Comparison of ENCODE assay signal across 11 cellular contexts in genomic region chr5:14706615-14707021, GRCh38. TPM values are rescaled to one million over a fixed set of nuclear protein-coding genes. Genes with fewer than 3 reads are reported as not detected.
DNase-seq lines count a peak whose midpoint lies in the region; ATAC-seq, FAIRE-seq and TF ChIP-seq lines count a peak whose summit lies in the region.
"Had no signal": no experiment of that assay in that cellular context is flagged by ENCODE, and none has a peak within 500 bp of the region (broad histone marks: within the 10 kb centered on the region; RNA-seq: fewer than 3 reads in every experiment).

No MANE protein-coding gene starts in this region.

- H3K9me3 ChIP-seq in CD8-positive, alpha-beta memory T cell (ENCODE audit: low read length), result no peaks in the 10 kb centered on the region
- H3K9me3 ChIP-seq in K562 (replicated peaks; ENCODE audit: control insufficient read depth, insufficient read depth, low read depth, low read length) (no peaks in the 10 kb centered on the region), osteoblast (ENCODE audit: low read depth, low read length) (no peaks in the 10 kb centered on the region)

- DNase-seq in CD8-positive, alpha-beta memory T cell, result peak in 3 of 5 donors; percentile 10 to 83 (median 65)
- DNase-seq in SK-MEL-5 (ENCODE audit: low read depth, low spot score) (peak; percentile 49), K562 (ENCODE audit: extremely low read depth in 1 of 4, low spot score in 3 of 4) (no peak), osteoblast (ENCODE audit: insufficient read length, low spot score, missing footprints) (peak; percentile 92), OCI-M2 (lab: John Stamatoyannopoulos, UW; ENCODE audit: unreplicated experiment) (no peak), H54 (ENCODE audit: insufficient read length, low spot score) (no peak)
- DNase-seq: NCI-H1092 treated with DMSO at 0.1 percent for 48 hours had no signal

- TF ChIP-seq EP300 in K562 (IDR thresholded peaks at IDR 0.05; ENCODE audit: low read length), result no peak

- TF ChIP-seq POLR2A in K562 (conservative IDR thresholded peaks at IDR 0.05), result no peak
- no peak for TF ChIP-seq POLR2A in H54 (IDR thresholded peaks at IDR 0.05; ENCODE audit: low read depth, low read length)

- peaks cover 75 to 88% (median 84%) of the 10 kb centered on the region in 3 donors for H3K4me1 Mint-ChIP-seq in CD8-positive, alpha-beta memory T cell

- ATAC-seq in K562 (peak; percentile 45; the same call in 2 of the 3 replicates), HG03457 (IDR thresholded peaks at IDR 0.05; ENCODE audit: unreplicated experiment) (no peak), esophagus mucosa (no peak)

- H3K9me3 Mint-ChIP-seq in CD8-positive, alpha-beta memory T cell, result no peaks in the 10 kb centered on the region

- POLR2A ChIA-PET in CD8-positive, alpha-beta memory T cell (lab: Charles Lee), result interaction anchor here (0.5 kb wide), 1 partner anchor 14 kb away, joined by 7 read pairs; no protein-coding TSS in a partner anchor
- POLR2A ChIA-PET in K562 (lab: Yijun Ruan, JAX), result no interaction called here

- intact Hi-C loops in K562 (cut with micrococcal nuclease), result no loop called here

- WGBS in K562 (ENCODE audit: insufficient coverage, low coverage, missing lambda C conversion rate), result 46% methylated on average over 6 of the region's 6 CpGs

- peak overlapping the region; percentile 92 to 100 (median 98) for H3K27ac Mint-ChIP-seq in CD8-positive, alpha-beta memory T cell

- H3K27ac ChIP-seq in CD8-positive, alpha-beta memory T cell (ENCODE audit: low read depth, low read length), result peak overlapping the region; percentile 36
- no peak overlapping the region for H3K27ac ChIP-seq in K562 (ENCODE audit: extremely low read depth, low read depth, low read length)
- peak overlapping the region; percentile 42 for H3K27ac ChIP-seq in osteoblast (ENCODE audit: low read depth, low read length)

- no peaks in the 10 kb centered on the region for H4K20me1 ChIP-seq in K562 (replicated peaks; ENCODE audit: control insufficient read depth, insufficient read depth, low read length)
- no peaks in the 10 kb centered on the region for H4K20me1 ChIP-seq in osteoblast (ENCODE audit: insufficient read depth, low read length)

- H3K36me3 ChIP-seq in CD8-positive, alpha-beta memory T cell (ENCODE audit: insufficient read depth, low read length), result peaks cover 19% of the 10 kb centered on the region
- H3K36me3 ChIP-seq in K562 (ENCODE audit: control insufficient read depth, insufficient read depth, low read length) (peaks cover 81% of the 10 kb centered on the region), osteoblast (ENCODE audit: insufficient read depth, low read length) (peaks cover 58% of the 10 kb centered on the region)

- no peak overlapping the region for H2AFZ ChIP-seq in K562 (ENCODE audit: low read depth, low read length)
- H2AFZ ChIP-seq in osteoblast (ENCODE audit: low read length), result no peak overlapping the region

- no peak for TF ChIP-seq RAD21 in K562 (CRISPR knock-in tag; conservative IDR thresholded peaks at IDR 0.05 in 1 of 2, IDR thresholded peaks at IDR 0.05 in 1 of 2)

- FAIRE-seq in K562 (lab: Jason Lieb, UNC), result peak; percentile 58
- no peak for FAIRE-seq in H54 (lab: Jason Lieb, UNC)
- FAIRE-seq: colon, GM18507 had no signal

- CTCF ChIA-PET in CD8-positive, alpha-beta memory T cell (lab: Charles Lee), result interaction anchor here (0.7 to 4.9 kb wide), 8 partner anchors 14 to 297 kb away, joined by 3 to 33 read pairs (median 6); no protein-coding TSS in a partner anchor
- CTCF ChIA-PET in K562 (lab: Yijun Ruan, JAX; ENCODE audit: low intra/inter-chr PET ratio), result interaction anchor here (0.6 kb wide), 1 partner anchor 21 kb away, joined by 3 read pairs; no protein-coding TSS in a partner anchor

- H3K9me1 ChIP-seq in K562 (ENCODE audit: control insufficient read depth, insufficient read depth, low read length), result no peaks in the 10 kb centered on the region

- no peaks in the 10 kb centered on the region for H3K27me3 ChIP-seq in CD8-positive, alpha-beta memory T cell (ENCODE audit: insufficient read depth, low read length, poor library complexity, severe bottlenecking)
- no peaks in the 10 kb centered on the region for H3K27me3 ChIP-seq in K562 (ENCODE audit: control insufficient read depth in 2 of 2, insufficient read depth in 2 of 2, low read length in 2 of 2)
- no peaks in the 10 kb centered on the region for H3K27me3 ChIP-seq in osteoblast (ENCODE audit: insufficient read depth, low read length)

- peak overlapping the region in 6 of 7 donors; percentile 65 to 84 (median 79) for H3K4me3 Mint-ChIP-seq in CD8-positive, alpha-beta memory T cell

- H3K4me1 ChIP-seq in CD8-positive, alpha-beta memory T cell (ENCODE audit: insufficient read depth, low read length), result peaks cover 80% of the 10 kb centered on the region
- peaks cover 0 to 15% of the 10 kb centered on the region in 2 experiments; a peak in 3 of 5 replicates for H3K4me1 ChIP-seq in K562 (replicated peaks in 1 of 2; ENCODE audit: control insufficient read depth in 2 of 2, insufficient read depth in 2 of 2, low read length in 2 of 2)
- H3K4me1 ChIP-seq in osteoblast (ENCODE audit: insufficient read depth, low read length), result peaks cover 10% of the 10 kb centered on the region

- H3K9ac ChIP-seq in K562 (ENCODE audit: insufficient read depth in 1 of 2, low read depth in 2 of 2, low read length in 2 of 2), result no peak overlapping the region

- no peaks in the 10 kb centered on the region for H3K27me3 Mint-ChIP-seq in CD8-positive, alpha-beta memory T cell

- H3K4me2 ChIP-seq in K562 (ENCODE audit: insufficient read depth, low read length), result no peak overlapping the region
- peak overlapping the region; percentile 8 for H3K4me2 ChIP-seq in osteoblast (ENCODE audit: insufficient read depth, low read length)

- BruUV-seq in K562 (replicated peaks; lab: Mats Ljungman, UMichigan), result no TSS peak

- no peak for TF ChIP-seq CTCF in K562 (IDR thresholded peaks at IDR 0.05 in 2 of 3, conservative IDR thresholded peaks at IDR 0.05 in 1 of 3; ENCODE audit: insufficient read depth in 2 of 3, low read depth in 1 of 3, low read length in 3 of 3)
- TF ChIP-seq CTCF in osteoblast (IDR thresholded peaks at IDR 0.05; ENCODE audit: extremely low read depth, low read depth, low read length), result no peak

- peak overlapping the region; percentile 10 for H3K4me3 ChIP-seq in CD8-positive, alpha-beta memory T cell (ENCODE audit: low read length)
- H3K4me3 ChIP-seq in K562 (no peak overlapping the region), osteoblast (ENCODE audit: insufficient read depth, low read length) (no peak overlapping the region)

- no peaks in the 10 kb centered on the region for H3K79me2 ChIP-seq in K562 (ENCODE audit: control insufficient read depth, insufficient read depth, low read length)
- peaks cover 3% of the 10 kb centered on the region for H3K79me2 ChIP-seq in osteoblast (ENCODE audit: insufficient read depth, low read length)

- in situ Hi-C loops in SK-MEL-5 (cut with HindIII; ENCODE audit: low pct_unique_long_range_greater_than_20kb, low sequenced_read_pairs) (loop anchor here (25.0 kb wide), 1 partner anchor 306 kb away; no protein-coding TSS in a partner anchor), K562 (cut with MboI) (no loop called here)

- H3K36me3 Mint-ChIP-seq in CD8-positive, alpha-beta memory T cell, result peaks cover 0 to 82% (median 15%) of the 10 kb centered on the region in 3 donors

TF ChIP-seq in K562, 482 proteins besides CTCF, POLR2A, EP300 and RAD21 (continues in another document):
- TF ChIP-seq ZNF584 (CRISPR knock-in tag; IDR thresholded peaks at IDR 0.05; ENCODE audit: low read depth), result peak; percentile 78; the same call in 1 of the 2 replicates
- TF ChIP-seq ARID1B (IDR thresholded peaks at IDR 0.05), result 0 out of 2 replicates have a peak, but pooled peaks have one; percentile 32
- TF ChIP-seq ZNF589 (CRISPR knock-in tag; IDR thresholded peaks at IDR 0.05; ENCODE audit: low read depth), result peak; percentile 76; the same call in 1 of the 2 replicates
- peak; percentile 28; the same call in 1 of the 2 replicates for TF ChIP-seq USF2 (CRISPR knock-in tag; IDR thresholded peaks at IDR 0.05)
- no peak for TF ChIP-seq ZZZ3 (IDR thresholded peaks at IDR 0.05)
- TF ChIP-seq SLC30A9 (CRISPR knock-in tag; IDR thresholded peaks at IDR 0.05), result no peak
- TF ChIP-seq BHLHE40 (IDR thresholded peaks at IDR 0.05; ENCODE audit: low read length), result no peak
- peak; percentile 67 for TF ChIP-seq GABPA (tag; conservative IDR thresholded peaks at IDR 0.05; ENCODE audit: low read depth)
- no peak for TF ChIP-seq NFYB (IDR thresholded peaks at IDR 0.05; ENCODE audit: extremely low read depth, insufficient read length)

RNA-seq across cellular contexts. Expression of gene OTULIN, which starts 42.1 kb away (rescaled TPM):
- total RNA-seq in CD8-positive, alpha-beta memory T cell, result 10 to 100 TPM; 86.2 to 87.6 TPM
- polyA plus RNA-seq in CD8-positive, alpha-beta memory T cell, result 28.1 TPM
- total RNA-seq in SK-MEL-5 (2014; rRNA removed; shearing (Covaris generic)), result 23.5 and 31.2 TPM in 2 replicates
- 20.0 and 32.1 TPM in 2 replicates for polyA plus RNA-seq in SK-MEL-5 (2015; cell fraction: cytosol; rRNA removed)
- 21.9 and 29.1 TPM in 2 replicates for polyA plus RNA-seq in SK-MEL-5 (2015; cell fraction: nucleus; rRNA removed)
- total RNA-seq in K562 (2011; cell fraction: chromatin; rRNA removed; ENCODE audit: low replicate concordance), result 32.6 and 75.0 TPM in 2 replicates
- total RNA-seq in K562 (2011; cell fraction: nucleolus; rRNA removed), result 26.8 and 28.3 TPM in 2 replicates
- 49.0 and 63.9 TPM in 2 replicates for total RNA-seq in K562 (2011; cell fraction: nucleoplasm; rRNA removed)
- total RNA-seq in K562 (2014; rRNA removed) (28.6 and 31.4 TPM in 2 replicates), K562 (2014; rRNA removed; fragmentation: Illumina TruSeq; extraction: Trizol) (21.5 and 24.6 TPM in 2 replicates), K562 (2015; rRNA removed; fragmentation: Illumina TruSeq; extraction: Trizol) (20.1 and 20.5 TPM in 2 replicates), K562 (2021) (33.6 and 34.7 TPM in 2 replicates), osteoblast (25.6 and 29.7 TPM in 2 replicates), esophagus mucosa (26.1 TPM)
- polyA plus RNA-seq in K562 (2011; rRNA removed) (17.8 and 20.4 TPM in 2 replicates), K562 (2014; fragmentation: Illumina TruSeq; extraction: Trizol) (12.3 and 13.3 TPM in 2 replicates), K562 (2014; fragmentation: Nextera tagmentation; extraction: Ambion mirVana) (1 to 10 TPM; 3.3 to 3.5 TPM), K562 (2014; rRNA removed) (12.4 and 16.2 TPM in 2 replicates)
- 9.9 and 12.8 TPM in 2 replicates for polyA plus RNA-seq in K562 (2011; cell fraction: cytosol; rRNA removed)
- 19.0 and 19.8 TPM in 2 replicates for polyA plus RNA-seq in K562 (2011; cell fraction: nucleus; rRNA removed)
- polyA plus RNA-seq in K562 (2012), result 10.0 and 11.5 TPM in 2 replicates
- 32.2 and 36.9 TPM in 2 replicates for polyA minus RNA-seq in K562 (2011; rRNA and poly(A)+ RNA removed)
- 19.6 and 21.0 TPM in 2 replicates for polyA minus RNA-seq in K562 (2011; cell fraction: cytosol; rRNA and poly(A)+ RNA removed)
- polyA minus RNA-seq in K562 (2011; cell fraction: nucleus; rRNA and poly(A)+ RNA removed), result 37.8 and 47.7 TPM in 2 replicates

Comparison
In these comparisons a context has a peak if more than half of its experiments do, and no peak if none do; other contexts are left out.
1. DNase-seq: peak in CD8-positive, alpha-beta memory T cell (3 of 5), SK-MEL-5 (single experiment) and osteoblast (single experiment); none in K562 (0 of 4), OCI-M2 (single experiment) and H54 (single experiment).